In genomic region chr17:78558181-78558850, GRCh38 we compare ENCODE assay signal across 1 cellular context.
A peak's percentile ranks its signal among the peaks of the same experiment; 100 is the strongest.
TF ChIP-seq lines count a peak whose summit lies in the region.

No MANE protein-coding gene starts in this region.

TF ChIP-seq in HepG2, 621 proteins besides CTCF, POLR2A, EP300 and RAD21 (continued from another document and continues in another):
- peak; percentile 47; the same call in 1 of the 2 replicates for TF ChIP-seq HOMEZ (CRISPR knock-in tag; IDR thresholded peaks at IDR 0.05; ENCODE audit: low read depth)
- TF ChIP-seq SUZ12 (IDR thresholded peaks at IDR 0.05; ENCODE audit: low read depth, low read length) = no peak
- 0 out of 2 replicates have a peak, but pooled peaks have one; percentile 69 for TF ChIP-seq SMAD3 (CRISPR knock-in tag; IDR thresholded peaks at IDR 0.05)
- no peak for TF ChIP-seq HNRNPUL1 (IDR thresholded peaks at IDR 0.05; ENCODE audit: low read depth, low read length)
- no peak for TF ChIP-seq PCBP2 (optimal IDR thresholded peaks at IDR 0.05; ENCODE audit: low read depth, low read length, poor library complexity, severe bottlenecking)
- TF ChIP-seq ZNF558 (CRISPR knock-in tag; IDR thresholded peaks at IDR 0.05; ENCODE audit: borderline replicate concordance) = no peak
- no peak for TF ChIP-seq ZSCAN29 (CRISPR knock-in tag; conservative IDR thresholded peaks at IDR 0.05)
- peak; percentile 38; the same call in 1 of the 2 replicates for TF ChIP-seq ZNF746 (CRISPR knock-in tag; IDR thresholded peaks at IDR 0.05)
- no peak for TF ChIP-seq CENPX (CRISPR knock-in tag; IDR thresholded peaks at IDR 0.05)
- peak; percentile 70 for TF ChIP-seq SOX5 (CRISPR knock-in tag; IDR thresholded peaks at IDR 0.05; ENCODE audit: borderline replicate concordance)
- TF ChIP-seq ATRX (CRISPR knock-in tag; IDR thresholded peaks at IDR 0.05; ENCODE audit: borderline replicate concordance) = no peak
- TF ChIP-seq ZNF530 (CRISPR knock-in tag; IDR thresholded peaks at IDR 0.05; ENCODE audit: low read depth) = no peak
- no peak for TF ChIP-seq GRHL1 (CRISPR knock-in tag; conservative IDR thresholded peaks at IDR 0.05)
- TF ChIP-seq SSRP1 (CRISPR knock-in tag; IDR thresholded peaks at IDR 0.05) = peak; percentile 92; the same call in 1 of the 2 replicates
- TF ChIP-seq ZNF281 (CRISPR knock-in tag; IDR thresholded peaks at IDR 0.05; ENCODE audit: borderline replicate concordance) = no peak; the same call in 1 of the 2 replicates
- no peak for TF ChIP-seq POGZ (CRISPR knock-in tag; IDR thresholded peaks at IDR 0.05)
- TF ChIP-seq ZSCAN20 (CRISPR knock-in tag; IDR thresholded peaks at IDR 0.05; ENCODE audit: borderline replicate concordance) = no peak
- 0 out of 2 replicates have a peak, but pooled peaks have one; percentile 53 for TF ChIP-seq ZNF691 (CRISPR knock-in tag; IDR thresholded peaks at IDR 0.05; ENCODE audit: borderline replicate concordance, low read depth)
- TF ChIP-seq JDP2 (CRISPR knock-in tag; IDR thresholded peaks at IDR 0.05; ENCODE audit: borderline replicate concordance) = no peak
- TF ChIP-seq SNAPC2 (CRISPR knock-in tag; IDR thresholded peaks at IDR 0.05) = no peak
- TF ChIP-seq CEBPG (CRISPR knock-in tag; IDR thresholded peaks at IDR 0.05) = peak; percentile 33; the same call in 1 of the 2 replicates
- no peak for TF ChIP-seq KLF16 (CRISPR knock-in tag; IDR thresholded peaks at IDR 0.05)
- no peak for TF ChIP-seq ZNF275 (CRISPR knock-in tag; IDR thresholded peaks at IDR 0.05; ENCODE audit: borderline replicate concordance)
- no peak for TF ChIP-seq MED8 (CRISPR knock-in tag; IDR thresholded peaks at IDR 0.05; ENCODE audit: insufficient replicate concordance)
- TF ChIP-seq NFKB2 (CRISPR knock-in tag; IDR thresholded peaks at IDR 0.05; ENCODE audit: borderline replicate concordance) = no peak
- no peak for TF ChIP-seq REST (IDR thresholded peaks at IDR 0.05; ENCODE audit: borderline replicate concordance in 1 of 2, low read depth in 1 of 2, low read length in 2 of 2)
- no peak; the same call in 1 of the 2 replicates for TF ChIP-seq ZNF709 (CRISPR knock-in tag; IDR thresholded peaks at IDR 0.05)
- peak; percentile 91 for TF ChIP-seq NR2F2 (IDR thresholded peaks at IDR 0.05; ENCODE audit: borderline replicate concordance, low read depth)
- TF ChIP-seq ZNF737 (CRISPR knock-in tag; IDR thresholded peaks at IDR 0.05; ENCODE audit: borderline replicate concordance) = no peak
- TF ChIP-seq MEIS1 (CRISPR knock-in tag; IDR thresholded peaks at IDR 0.05; ENCODE audit: borderline replicate concordance) = 0 out of 2 replicates have a peak, but pooled peaks have one; percentile 43
- no peak for TF ChIP-seq ZNF431 (CRISPR knock-in tag; IDR thresholded peaks at IDR 0.05; ENCODE audit: borderline replicate concordance, low read depth)
- peak; percentile 42; the same call in 1 of the 2 replicates for TF ChIP-seq ESRRA (CRISPR knock-in tag; IDR thresholded peaks at IDR 0.05; ENCODE audit: low read depth)
- TF ChIP-seq ZNF138 (CRISPR knock-in tag; IDR thresholded peaks at IDR 0.05; ENCODE audit: low read depth) = no peak
- TF ChIP-seq ZKSCAN1 (IDR thresholded peaks at IDR 0.05; ENCODE audit: low read length) = no peak
- TF ChIP-seq GMEB2 (CRISPR knock-in tag; IDR thresholded peaks at IDR 0.05; ENCODE audit: low read depth) = no peak
- no peak for TF ChIP-seq TERF1 (CRISPR knock-in tag; IDR thresholded peaks at IDR 0.05)
- TF ChIP-seq CCDC6 (CRISPR knock-in tag; IDR thresholded peaks at IDR 0.05) = no peak
- no peak for TF ChIP-seq CC2D1A (CRISPR knock-in tag; IDR thresholded peaks at IDR 0.05)
- no peak for TF ChIP-seq KLF9 (CRISPR knock-in tag; IDR thresholded peaks at IDR 0.05; ENCODE audit: low read depth)
- peak; percentile 15; the same call in 1 of the 2 replicates for TF ChIP-seq ZKSCAN8 (CRISPR knock-in tag; IDR thresholded peaks at IDR 0.05; ENCODE audit: borderline replicate concordance)
- TF ChIP-seq ZFX (CRISPR knock-in tag; IDR thresholded peaks at IDR 0.05; ENCODE audit: low read depth) = peak; percentile 8; the same call in 1 of the 2 replicates
- TF ChIP-seq ELF1 (CRISPR knock-in tag; IDR thresholded peaks at IDR 0.05) = no peak
- no peak for TF ChIP-seq ZNF607 (CRISPR knock-in tag; IDR thresholded peaks at IDR 0.05; ENCODE audit: borderline replicate concordance)
- TF ChIP-seq PHB2 (IDR thresholded peaks at IDR 0.05; ENCODE audit: partially characterized antibody) = no peak
- TF ChIP-seq ZNF33A (CRISPR knock-in tag; IDR thresholded peaks at IDR 0.05; ENCODE audit: borderline replicate concordance) = no peak
- no peak for TF ChIP-seq FIP1L1 (IDR thresholded peaks at IDR 0.05; ENCODE audit: borderline replicate concordance, insufficient read depth, low read depth, low read length)
- no peak for TF ChIP-seq ZNF234 (CRISPR knock-in tag; conservative IDR thresholded peaks at IDR 0.05)
- TF ChIP-seq ZNF710 (CRISPR knock-in tag; IDR thresholded peaks at IDR 0.05; ENCODE audit: borderline replicate concordance) = no peak
- no peak for TF ChIP-seq ZNF713 (CRISPR knock-in tag; IDR thresholded peaks at IDR 0.05)
- TF ChIP-seq ZNF644 (CRISPR knock-in tag; IDR thresholded peaks at IDR 0.05; ENCODE audit: low read depth) = peak; percentile 70; the same call in 1 of the 2 replicates
- TF ChIP-seq RXRB (CRISPR knock-in tag; IDR thresholded peaks at IDR 0.05; ENCODE audit: borderline replicate concordance) = peak; percentile 67; the same call in 1 of the 2 replicates
- no peak for TF ChIP-seq ZNF761 (CRISPR knock-in tag; conservative IDR thresholded peaks at IDR 0.05)
- no peak for TF ChIP-seq SALL2 (CRISPR knock-in tag; IDR thresholded peaks at IDR 0.05)
